ENCODE assay signal across 6 cellular contexts in the genomic region with DNA sequence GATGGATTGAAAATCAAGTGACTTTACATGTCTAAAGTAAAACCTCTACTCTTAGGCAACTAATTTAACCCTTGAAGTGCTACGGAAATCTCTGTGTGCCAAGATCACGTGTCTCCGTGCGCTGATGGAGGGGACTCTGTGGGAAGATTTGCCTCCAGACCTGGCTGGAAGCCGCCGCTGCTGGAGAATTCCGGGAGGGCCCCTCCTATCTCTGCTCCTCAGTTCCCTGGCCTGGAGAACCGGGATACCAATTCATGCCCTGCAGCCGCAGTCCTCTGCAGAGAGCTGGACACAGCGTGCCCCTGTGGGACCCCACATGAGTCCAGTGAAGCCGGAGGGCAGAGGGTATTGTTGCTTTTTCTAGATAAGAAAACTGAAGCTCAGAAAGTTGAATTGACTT.
"Had no signal": no experiment of that assay in that cellular context is flagged by ENCODE, and none has a peak within 500 bp of the region (broad histone marks: within the 10 kb centered on the region; RNA-seq: fewer than 3 reads in every experiment).

No MANE protein-coding gene starts in this region.

- H3K27ac Mint-ChIP-seq: H9 had no signal

- FAIRE-seq: K562 had no signal

- H3K9ac ChIP-seq: GM23248 had no signal

- H3K27ac ChIP-seq: GM23248 had no signal

- H3K9me3 Mint-ChIP-seq: H9 had no signal

- H3K4me3 ChIP-seq: GM23248, K562 had no signal

- H3K4me3 Mint-ChIP-seq: H9 had no signal

- DNase-seq: GM23248, GOT3, H9, HCEC 1CT, IMR-90 had no signal
